In genomic region chr4:102825261-102826071, GRCh38 we compare ENCODE assay signal across 8 cellular contexts. TPM values are rescaled to one million over a fixed set of nuclear protein-coding genes. Genes with fewer than 3 reads are reported as not detected.
DNase-seq lines count a peak whose midpoint lies in the region; ATAC-seq, FAIRE-seq and TF ChIP-seq lines count a peak whose summit lies in the region.

No MANE protein-coding gene starts in this region.

- no peak for TF ChIP-seq POLR2A in spleen (IDR thresholded peaks at IDR 0.05)

- TF ChIP-seq CTCF in HEK293 (tag by site-specific recombination; IDR thresholded peaks at IDR 0.05) (no peak), Panc1 (IDR thresholded peaks at IDR 0.05) (no peak), astrocyte (IDR thresholded peaks at IDR 0.05; ENCODE audit: insufficient read depth, low read depth, low read length) (no peak), spleen (IDR thresholded peaks at IDR 0.05 in 8 of 11, conservative IDR thresholded peaks at IDR 0.05 in 3 of 11) (no peak)

- in situ Hi-C loops in Panc1 (cut with HindIII; ENCODE audit: low pct_unique_long_range_greater_than_20kb, low sequenced_read_pairs), result no loop called here

- peak overlapping the region; percentile 97 for H3K27ac ChIP-seq in HEK293 (ENCODE audit: extremely low read depth, low read depth, low read length)
- peak overlapping the region; percentile 94 for H3K27ac ChIP-seq in Panc1 (ENCODE audit: low read length)
- H3K27ac ChIP-seq in astrocyte (ENCODE audit: low read depth, low read length), result peak overlapping the region; percentile 99
- peak overlapping the region; percentile 99 to 100 (median 100) for H3K27ac ChIP-seq in spleen

- FAIRE-seq in astrocyte (lab: Jason Lieb, UNC), result peak; percentile 70

- intact Hi-C loops in Panc1 (cut with micrococcal nuclease; ENCODE audit: unreplicated experiment) (no loop called here), spleen (cut with DNase I; ENCODE audit: low total_unique reads) (loop anchor here (5.0 kb wide), 1 partner anchor 42 kb away; the partner anchor contains the start of gene CISD2)

- peaks cover 61% of the 10 kb centered on the region for H4K20me1 ChIP-seq in astrocyte (ENCODE audit: insufficient read depth, low read length)

- no peak overlapping the region for H3K27ac Mint-ChIP-seq in astrocyte (ENCODE audit: unreplicated experiment)

- no peaks in the 10 kb centered on the region for H3K27me3 ChIP-seq in Panc1 (ENCODE audit: control insufficient read depth, insufficient read depth, low read length)
- H3K27me3 ChIP-seq in astrocyte (ENCODE audit: insufficient read depth, low read length), result no peaks in the 10 kb centered on the region
- no peaks in the 10 kb centered on the region for H3K27me3 ChIP-seq in spleen (replicated peaks in 1 of 7)

- peak overlapping the region; percentile 94 for H3K4me3 ChIP-seq in HEK293 (ENCODE audit: low read depth, low read length)
- H3K4me3 ChIP-seq in Panc1 (ENCODE audit: low read depth in 2 of 2, low read length in 2 of 2), result peak overlapping the region; percentile 89 to 96
- H3K4me3 ChIP-seq in astrocyte (ENCODE audit: insufficient read depth, low read depth, low read length), result peak overlapping the region; percentile 99
- H3K4me3 ChIP-seq in spleen, result peak overlapping the region; percentile 72 to 93 (median 82)

- peaks cover 14% of the 10 kb centered on the region for H3K4me1 Mint-ChIP-seq in astrocyte (ENCODE audit: low read depth, unreplicated experiment)

- ATAC-seq in Panc1, result no peak
- ATAC-seq in HG03565 (IDR thresholded peaks at IDR 0.05; ENCODE audit: unreplicated experiment), result no peak
- ATAC-seq in HG02970 (IDR thresholded peaks at IDR 0.05; ENCODE audit: low FRiP score, unreplicated experiment), result no peak

- CTCF ChIA-PET in HEK293 (lab: Yijun Ruan, JAX) (no interaction called here), Panc1 (lab: Charles Lee) (no interaction called here)

- peaks cover 81% of the 10 kb centered on the region for H3K79me2 ChIP-seq in astrocyte (ENCODE audit: insufficient read depth, low read length)

- WGBS in spleen, 5 donors, result 0 to 1% (median 0%) methylated on average over 23 of the region's 23 CpGs

- no peaks in the 10 kb centered on the region for H3K27me3 Mint-ChIP-seq in astrocyte (ENCODE audit: low read depth, unreplicated experiment)

- BruUV-seq in Panc1 (replicated peaks; lab: Mats Ljungman, UMichigan), result no TSS peak

- H3K4me3 Mint-ChIP-seq in astrocyte (ENCODE audit: unreplicated experiment), result no peak overlapping the region

- H3K9me3 ChIP-seq in HEK293 (ENCODE audit: control insufficient read depth, insufficient read depth, low read depth, low read length) (no peaks in the 10 kb centered on the region), Panc1 (ENCODE audit: control insufficient read depth, insufficient read depth, low read depth, low read length) (no peaks in the 10 kb centered on the region), astrocyte (ENCODE audit: insufficient read depth, low read depth, low read length) (no peaks in the 10 kb centered on the region), spleen (no peaks in the 10 kb centered on the region)

- H3K36me3 Mint-ChIP-seq in astrocyte (ENCODE audit: low read depth, unreplicated experiment), result peaks cover 2% of the 10 kb centered on the region

- POLR2A ChIA-PET in HEK293 (lab: Yijun Ruan, JAX) (interaction anchor here (1.1 to 1.3 kb wide), 2 partner anchors 10 to 44 kb away, joined by 3 to 5 read pairs; partner anchors contain the start of gene CISD2), Panc1 (lab: Charles Lee) (interaction anchor here (0.6 kb wide), 1 partner anchor 16 kb away, joined by 13 read pairs; no protein-coding TSS in a partner anchor)

- peak overlapping the region; percentile 98 for H3K9ac ChIP-seq in astrocyte (ENCODE audit: low read length)

- DNase-seq in COLO668 (lab: John Stamatoyannopoulos, UW; ENCODE audit: unreplicated experiment), result peak; percentile 16
- peak; percentile 62 for DNase-seq in Panc1 (ENCODE audit: low read depth, low spot score)
- DNase-seq in astrocyte (ENCODE audit: low read depth), result peak; percentile 70
- peak; percentile 17 for DNase-seq in iPS-NIHi11 (ENCODE audit: low spot score)
- no peak for DNase-seq in spleen

- H3K36me3 ChIP-seq in HEK293 (ENCODE audit: control insufficient read depth in 2 of 2, insufficient read depth in 1 of 2, low read length in 2 of 2) (peaks cover 0 to 42% of the 10 kb centered on the region in 2 experiments; a peak in 1 of 3 replicates), Panc1 (ENCODE audit: control insufficient read depth, insufficient read depth, low read length) (peaks cover 23% of the 10 kb centered on the region), astrocyte (ENCODE audit: insufficient read depth, low read length) (no peaks in the 10 kb centered on the region), spleen (peaks cover 0 to 32% (median 0%) of the 10 kb centered on the region in 6 donors)

- H2AFZ ChIP-seq in astrocyte (ENCODE audit: low read depth, low read length), result no peak overlapping the region

- peaks cover 5% of the 10 kb centered on the region for H3K4me1 ChIP-seq in HEK293 (ENCODE audit: control insufficient read depth, insufficient read depth, low read length)
- H3K4me1 ChIP-seq in Panc1 (ENCODE audit: control insufficient read depth, insufficient read depth, low read length), result peaks cover 33% of the 10 kb centered on the region
- H3K4me1 ChIP-seq in astrocyte (ENCODE audit: insufficient read depth, low read length), result peaks cover 32% of the 10 kb centered on the region
- peaks cover 47 to 68% (median 57%) of the 10 kb centered on the region in 6 donors for H3K4me1 ChIP-seq in spleen

- peak overlapping the region; percentile 93 for H3K4me2 ChIP-seq in astrocyte (ENCODE audit: low read length)

- H3K9me3 Mint-ChIP-seq in astrocyte (ENCODE audit: unreplicated experiment), result no peaks in the 10 kb centered on the region

TF ChIP-seq in HEK293, 187 proteins besides CTCF, POLR2A, EP300 and RAD21 (continues in another document):
- peak; percentile 33; the same call in 1 of the 2 replicates for TF ChIP-seq IKZF3 (tag by site-specific recombination; IDR thresholded peaks at IDR 0.05)
- TF ChIP-seq ZNF747 (tag by site-specific recombination; IDR thresholded peaks at IDR 0.05), result no peak
- TF ChIP-seq ZNF341 (tag by site-specific recombination; IDR thresholded peaks at IDR 0.05; ENCODE audit: low read depth), result peak; percentile 22; the same call in 1 of the 2 replicates
- TF ChIP-seq ZNF660 (tag by site-specific recombination; IDR thresholded peaks at IDR 0.05), result peak; percentile 24; the same call in 1 of the 2 replicates
- no peak for TF ChIP-seq KLF17 (tag by site-specific recombination; IDR thresholded peaks at IDR 0.05)
- no peak for TF ChIP-seq ZNF302 (tag by site-specific recombination; IDR thresholded peaks at IDR 0.05; ENCODE audit: low read depth)
- TF ChIP-seq ZNF621 (tag by site-specific recombination; IDR thresholded peaks at IDR 0.05), result no peak
- TF ChIP-seq ZEB2 (tag by site-specific recombination; IDR thresholded peaks at IDR 0.05), result 0 out of 2 replicates have a peak, but pooled peaks have one; percentile 19
- peak; percentile 32; the same call in 1 of the 2 replicates for TF ChIP-seq ZNF335 (tag by site-specific recombination; conservative IDR thresholded peaks at IDR 0.05)
- peak; percentile 45; the same call in 1 of the 2 replicates for TF ChIP-seq ZBTB20 (tag by site-specific recombination; IDR thresholded peaks at IDR 0.05)
- TF ChIP-seq ZBTB17 (tag by site-specific recombination; IDR thresholded peaks at IDR 0.05), result peak; percentile 70; the same call in 1 of the 2 replicates
- TF ChIP-seq KLF7 (tag by site-specific recombination; IDR thresholded peaks at IDR 0.05; ENCODE audit: borderline replicate concordance), result no peak
- no peak for TF ChIP-seq SALL2 (tag by site-specific recombination; IDR thresholded peaks at IDR 0.05; ENCODE audit: borderline replicate concordance)
- TF ChIP-seq HOXD13 (CRISPR knock-in tag; IDR thresholded peaks at IDR 0.05; ENCODE audit: borderline replicate concordance), result no peak
- TF ChIP-seq ZNF791 (tag by site-specific recombination; IDR thresholded peaks at IDR 0.05), result no peak
- TF ChIP-seq ZNF76 (tag by site-specific recombination; IDR thresholded peaks at IDR 0.05; ENCODE audit: borderline replicate concordance, low read depth), result peak; percentile 79
- TF ChIP-seq ZSCAN30 (tag by site-specific recombination; IDR thresholded peaks at IDR 0.05), result 0 out of 2 replicates have a peak, but pooled peaks have one; percentile 25
- peak; percentile 88 for TF ChIP-seq ZNF600 (tag by site-specific recombination; IDR thresholded peaks at IDR 0.05)
- 0 out of 2 replicates have a peak, but pooled peaks have one; percentile 39 for TF ChIP-seq TRIM28 (IDR thresholded peaks at IDR 0.05; ENCODE audit: borderline replicate concordance, low read length)

RNA-seq across cellular contexts. Expression of gene UBE2D3, which starts 1.9 kb away (rescaled TPM):
- 191 TPM for total RNA-seq in Panc1 (2021; ENCODE audit: unreplicated experiment)
- 164 TPM for polyA plus RNA-seq in Panc1 (2012; ENCODE audit: insufficient read length)
- 300 and 340 TPM in 2 replicates for total RNA-seq in astrocyte
- 100 to 1,000 TPM; 303 to 459 (median 316) TPM for total RNA-seq in spleen
- polyA plus RNA-seq in spleen, result 100 to 1,000 TPM; 152 to 212 (median 177) TPM

RNA-seq across cellular contexts. Expression of gene CISD2, which starts 43.3 kb away (rescaled TPM):
- total RNA-seq in Panc1 (2021; ENCODE audit: unreplicated experiment), result 39.0 TPM
- polyA plus RNA-seq in Panc1 (2012; ENCODE audit: insufficient read length), result 54.5 TPM
- total RNA-seq in astrocyte, result 29.4 and 31.0 TPM in 2 replicates
- total RNA-seq in spleen, result 10 to 100 TPM; 13.2 to 31.9 (median 26.8) TPM
- polyA plus RNA-seq in spleen, result 10 to 100 TPM; 11.1 to 22.3 (median 21.7) TPM
